Comparison of ENCODE assay signal across 19 cellular contexts in genomic region chrX:66039916-66040315, GRCh38. TPM values are rescaled to one million over a fixed set of nuclear protein-coding genes. Genes with fewer than 3 reads are reported as not detected.
DNase-seq lines count a peak whose midpoint lies in the region; ATAC-seq and TF ChIP-seq lines count a peak whose summit lies in the region.
"Had no signal": no experiment of that assay in that cellular context is flagged by ENCODE, and none has a peak within 500 bp of the region (broad histone marks: within the 10 kb centered on the region; RNA-seq: fewer than 3 reads in every experiment).

Gene VSIG4 (minus strand): TSS chrX:66040080. CDS start chrX:66039998, 82 bp downstream.

- intact Hi-C loops in body of pancreas (cut with DNase I): no loop called here
- intact Hi-C loops in sigmoid colon (cut with DNase I): no loop called here
- intact Hi-C loops in uterus (cut with DNase I; ENCODE audit: low total_unique reads): no loop called here
- intact Hi-C loops in CD4-positive, alpha-beta memory T cell (cut with micrococcal nuclease): loop anchor here (10.0 kb wide), 1 partner anchor 685 kb away; no protein-coding TSS in a partner anchor

- ATAC-seq in body of pancreas (no peak), GM18868 (IDR thresholded peaks at IDR 0.05; ENCODE audit: unreplicated experiment) (no peak)
- ATAC-seq: activated CD4-positive, alpha-beta T cell treated with anti-CD3 and anti-CD28 coated beads for 36 hours; stimulated activated effector memory CD8-positive, alpha-beta T cell treated with anti-CD3 and anti-CD28 coated beads, Interleukin-12 subunit alpha, Interleukin-12 subunit beta, amount 100 ng/mL, for 72 hours had no signal

- TF ChIP-seq EP300 in sigmoid colon (IDR thresholded peaks at IDR 0.05): no peak

- H3K4me1 ChIP-seq in body of pancreas (no peaks in the 10 kb centered on the region), sigmoid colon (no peaks in the 10 kb centered on the region), uterus (no peaks in the 10 kb centered on the region)
- H3K4me1 ChIP-seq in CD4-positive, alpha-beta memory T cell (ENCODE audit: insufficient read depth, low read length): no peaks in the 10 kb centered on the region
- H3K4me1 ChIP-seq: BLaER1, neural progenitor cell had no signal

- H3K4me3 ChIP-seq in body of pancreas: no peak within 1 kb of the TSS
- H3K4me3 ChIP-seq in sigmoid colon: peak within 1 kb of the TSS in 1 of 4 donors; percentile 15
- H3K4me3 ChIP-seq in uterus: no peak within 1 kb of the TSS
- no peak within 1 kb of the TSS for H3K4me3 ChIP-seq in CD4-positive, alpha-beta memory T cell (ENCODE audit: low read length in 2 of 2)
- H3K4me3 ChIP-seq: BLaER1, neural progenitor cell had no signal

- H3K36me3 ChIP-seq in body of pancreas (replicated peaks in 1 of 2; ENCODE audit: insufficient read depth in 1 of 2, low read depth in 2 of 2) (no peaks in the 10 kb centered on the region), sigmoid colon (no peaks in the 10 kb centered on the region), uterus (no peaks in the 10 kb centered on the region)
- H3K36me3 ChIP-seq in CD4-positive, alpha-beta memory T cell (ENCODE audit: insufficient read depth, low read length): no peaks in the 10 kb centered on the region
- H3K36me3 ChIP-seq: BLaER1, brain microvascular endothelial cell, neural progenitor cell had no signal

- peak in 2 of 3 donors; percentile 29 to 61 for TF ChIP-seq POLR2A in body of pancreas (IDR thresholded peaks at IDR 0.05)
- TF ChIP-seq POLR2A in sigmoid colon (IDR thresholded peaks at IDR 0.05): no peak
- no peak for TF ChIP-seq POLR2A in uterus (IDR thresholded peaks at IDR 0.05)

- DNase-seq in body of pancreas (peak in 1 of 4 donors; percentile 40), immature natural killer cell (no peak), sigmoid colon (peak; percentile 72), uterus (no peak), AG08395 (ENCODE audit: low spot score) (no peak)
- no peak for DNase-seq in CD4-positive, alpha-beta memory T cell
- DNase-seq: activated CD4-positive, alpha-beta T cell treated with anti-CD3 and anti-CD28 coated beads for 36 hours; activated naive CD4-positive, alpha-beta T cell treated with Interleukin-2 at 50 U/mL for 16 hours; brain microvascular endothelial cell; effector CD4-positive, alpha-beta T cell; NCI-H1417 treated with DMSO at 0.1 percent for 48 hours; NCI-H226; SHP77 treated with DMSO at 0.1 percent for 48 hours had no signal

- H3K27ac Mint-ChIP-seq in immature natural killer cell: peak within 1 kb of the TSS in 3 of 6 donors; percentile 9 to 26 (median 9)
- H3K27ac Mint-ChIP-seq in CD4-positive, alpha-beta memory T cell: no peak within 1 kb of the TSS
- H3K27ac Mint-ChIP-seq: activated CD4-positive, alpha-beta T cell treated with anti-CD3 and anti-CD28 coated beads for 36 hours; neural progenitor cell; stimulated activated effector memory CD8-positive, alpha-beta T cell treated with anti-CD3 and anti-CD28 coated beads, Interleukin-12 subunit alpha, Interleukin-12 subunit beta, amount 100 ng/mL, for 72 hours had no signal

- H3K27me3 ChIP-seq in body of pancreas (no peaks in the 10 kb centered on the region), sigmoid colon (peaks cover 0 to 3% (median 0%) of the 10 kb centered on the region in 3 donors), uterus (no peaks in the 10 kb centered on the region)
- H3K27me3 ChIP-seq in CD4-positive, alpha-beta memory T cell (ENCODE audit: insufficient read depth, low read length): no peaks in the 10 kb centered on the region
- H3K27me3 ChIP-seq: BLaER1, brain microvascular endothelial cell, neural progenitor cell had no signal

- peak within 1 kb of the TSS in 3 of 5 donors; percentile 0 to 44 (median 10) for H3K4me3 Mint-ChIP-seq in immature natural killer cell
- no peak within 1 kb of the TSS for H3K4me3 Mint-ChIP-seq in CD4-positive, alpha-beta memory T cell
- H3K4me3 Mint-ChIP-seq: activated CD4-positive, alpha-beta T cell treated with anti-CD3 and anti-CD28 coated beads for 36 hours; neural progenitor cell; stimulated activated effector memory CD8-positive, alpha-beta T cell treated with anti-CD3 and anti-CD28 coated beads, Interleukin-12 subunit alpha, Interleukin-12 subunit beta, amount 100 ng/mL, for 72 hours had no signal

- CTCF ChIA-PET in CD4-positive, alpha-beta memory T cell (lab: Charles Lee; ENCODE audit: partially characterized antibody): no interaction called here

- no peaks in the 10 kb centered on the region for H3K36me3 Mint-ChIP-seq in immature natural killer cell
- no peaks in the 10 kb centered on the region for H3K36me3 Mint-ChIP-seq in CD4-positive, alpha-beta memory T cell
- H3K36me3 Mint-ChIP-seq: neural progenitor cell; stimulated activated effector memory CD8-positive, alpha-beta T cell treated with anti-CD3 and anti-CD28 coated beads, Interleukin-12 subunit alpha, Interleukin-12 subunit beta, amount 100 ng/mL, for 72 hours had no signal

- POLR2A ChIA-PET in CD4-positive, alpha-beta memory T cell (lab: Charles Lee; ENCODE audit: partially characterized antibody): no interaction called here

- H3K9me3 Mint-ChIP-seq in immature natural killer cell: no peaks in the 10 kb centered on the region
- peaks cover 0 to 2% (median 0%) of the 10 kb centered on the region in 8 donors for H3K9me3 Mint-ChIP-seq in CD4-positive, alpha-beta memory T cell
- H3K9me3 Mint-ChIP-seq: neural progenitor cell; stimulated activated effector memory CD8-positive, alpha-beta T cell treated with anti-CD3 and anti-CD28 coated beads, Interleukin-12 subunit alpha, Interleukin-12 subunit beta, amount 100 ng/mL, for 72 hours had no signal

- no peak within 1 kb of the TSS for H3K27ac ChIP-seq in body of pancreas
- H3K27ac ChIP-seq in sigmoid colon: peak within 1 kb of the TSS in 2 of 4 donors; percentile 1 to 12
- no peak within 1 kb of the TSS for H3K27ac ChIP-seq in uterus
- H3K27ac ChIP-seq in CD4-positive, alpha-beta memory T cell (ENCODE audit: low read depth, low read length): no peak within 1 kb of the TSS
- H3K27ac ChIP-seq: BLaER1, brain microvascular endothelial cell, neural progenitor cell had no signal

- no peak for TF ChIP-seq CTCF in body of pancreas (IDR thresholded peaks at IDR 0.05)
- TF ChIP-seq CTCF in sigmoid colon (IDR thresholded peaks at IDR 0.05): no peak
- TF ChIP-seq CTCF in uterus (IDR thresholded peaks at IDR 0.05): no peak

- no peaks in the 10 kb centered on the region for H3K9me3 ChIP-seq in body of pancreas
- no peaks in the 10 kb centered on the region for H3K9me3 ChIP-seq in sigmoid colon
- H3K9me3 ChIP-seq in uterus: no peaks in the 10 kb centered on the region
- H3K9me3 ChIP-seq in CD4-positive, alpha-beta memory T cell (ENCODE audit: control insufficient read depth in 1 of 2, low read length in 2 of 2): no peaks in the 10 kb centered on the region
- H3K9me3 ChIP-seq: BLaER1 had no signal

- WGBS in body of pancreas, 2 donors: 58 to 64% methylated on average over 2 of the region's 2 CpGs
- WGBS in sigmoid colon, 2 donors: 81 to 96% methylated on average over 2 of the region's 2 CpGs

- H3K4me1 Mint-ChIP-seq in immature natural killer cell: peaks cover 6 to 16% of the 10 kb centered on the region in 2 donors
- H3K4me1 Mint-ChIP-seq in CD4-positive, alpha-beta memory T cell: no peaks in the 10 kb centered on the region
- H3K4me1 Mint-ChIP-seq: neural progenitor cell had no signal

- peaks cover 0 to 2% (median 2%) of the 10 kb centered on the region in 3 donors for H3K27me3 Mint-ChIP-seq in immature natural killer cell (ENCODE audit: low read depth in 3 of 3)
- no peaks in the 10 kb centered on the region for H3K27me3 Mint-ChIP-seq in CD4-positive, alpha-beta memory T cell
- H3K27me3 Mint-ChIP-seq: activated CD4-positive, alpha-beta T cell treated with anti-CD3 and anti-CD28 coated beads for 36 hours had no signal

RNA-seq across cellular contexts. Expression of gene VSIG4, which starts in this region (rescaled TPM):
- total RNA-seq in body of pancreas: 10 to 100 TPM; 14.8 to 38.9 TPM
- polyA plus RNA-seq in immature natural killer cell: not detected
- 100 to 1,000 TPM in 3 of 4 donors, 10 to 100 TPM in 1; 44.0 to 213 (median 126) TPM for total RNA-seq in sigmoid colon
- 100 to 1,000 TPM in 1 of 3 donors, 10 to 100 TPM in 2; 26.0 to 178 (median 36.6) TPM for polyA plus RNA-seq in sigmoid colon
- 100 to 1,000 TPM in 1 of 4 donors, 10 to 100 TPM in 3; 13.4 to 120 (median 16.7) TPM for total RNA-seq in uterus
- total RNA-seq in CD4-positive, alpha-beta memory T cell: 1 to 10 TPM in 1 of 2 experiments, under 1 TPM in 1; 0.61 to 1.0 TPM
- polyA plus RNA-seq in CD4-positive, alpha-beta memory T cell: not detected
- total RNA-seq: LHCN-M2; T-helper 2 cell treated with Interferon-gamma antibody and Interleukin-4, amounts not matched to agents 100 ng/mL and 5 ng/mL, for 36 hours had no signal

Comparison
In these comparisons a context has a peak if more than half of its experiments do, and no peak if none do; other contexts are left out.
1. RNA of gene VSIG4 (total RNA-seq): 44.0 to 213 TPM in sigmoid colon, 14.8 to 38.9 TPM in body of pancreas and 13.4 to 120 TPM in uterus; 0.61 to 1.0 TPM in CD4-positive, alpha-beta memory T cell; every median in the first group is over 4 times any median in the second.
2. RNA of gene VSIG4 (polyA plus RNA-seq): 26.0 to 178 TPM in sigmoid colon; not detected in immature natural killer cell and not detected in CD4-positive, alpha-beta memory T cell; every median in the first group is over 10 times any median in the second.
3. POLR2A ChIP-seq: peak in body of pancreas (2 of 3); none in sigmoid colon (0 of 2) and uterus (0 of 2).
4. H3K4me3 Mint-ChIP-seq: peak in immature natural killer cell (3 of 5); none in CD4-positive, alpha-beta memory T cell (0 of 8).